Comparison of ENCODE assay signal across 9 cellular contexts in genomic region chr7:116588641-116589594, GRCh38.
DNase-seq lines count a peak whose midpoint lies in the region; ATAC-seq and TF ChIP-seq lines count a peak whose summit lies in the region.
"Had no signal": no experiment of that assay in that cellular context is flagged by ENCODE, and none has a peak within 500 bp of the region (broad histone marks: within the 10 kb centered on the region; RNA-seq: fewer than 3 reads in every experiment).

No MANE protein-coding gene starts in this region.

- H3K27me3 ChIP-seq in OCI-LY3 (ENCODE audit: low read depth, low read length), result no peaks in the 10 kb centered on the region

- no peak overlapping the region for H2AFZ ChIP-seq in OCI-LY3 (ENCODE audit: low read depth, low read length)

- intact Hi-C loops in activated CD4-positive, alpha-beta T cell treated with anti-CD3 and anti-CD28 coated beads for 36 hours (cut with DNase I, micrococcal nuclease), result loop anchor here (1.0 to 5.0 kb wide), 8 partner anchors 62 to 451 kb away; partner anchors contain the start of gene CAV1 (in 1 of the 2)

- ATAC-seq in activated CD4-positive, alpha-beta T cell treated with anti-CD3 and anti-CD28 coated beads for 36 hours, result peak; percentile 13
- peak; percentile 40 for ATAC-seq in HG03354 (IDR thresholded peaks at IDR 0.05; ENCODE audit: poor library complexity, severe bottlenecking, unreplicated experiment)
- ATAC-seq in GM18907 (IDR thresholded peaks at IDR 0.05; ENCODE audit: unreplicated experiment), result no peak

- H3K4me1 ChIP-seq in OCI-LY3 (ENCODE audit: low read length), result peaks cover 44% of the 10 kb centered on the region

- H3K36me3 ChIP-seq in OCI-LY3 (replicated peaks; ENCODE audit: low read depth, low read length), result no peaks in the 10 kb centered on the region

- H3K27me3 Mint-ChIP-seq in activated CD4-positive, alpha-beta T cell treated with anti-CD3 and anti-CD28 coated beads for 36 hours, result peaks cover 18% of the 10 kb centered on the region

- peak overlapping the region; percentile 23; the same call in 1 of the 2 replicates for H3K9ac ChIP-seq in OCI-LY3 (ENCODE audit: low read length)

- H3K4me1 Mint-ChIP-seq in activated CD4-positive, alpha-beta T cell treated with anti-CD3 and anti-CD28 coated beads for 36 hours, result peaks cover 24% of the 10 kb centered on the region

- peak overlapping the region; percentile 39 for H3K27ac ChIP-seq in OCI-LY3 (ENCODE audit: low read length)

- H3K4me3 ChIP-seq in OCI-LY3 (ENCODE audit: low read length), result no peak overlapping the region; the same call in 1 of the 2 replicates
- H3K4me3 ChIP-seq in choroid plexus epithelial cell (ENCODE audit: low read depth, low read length), result no peak overlapping the region

- H3K27ac Mint-ChIP-seq in activated CD4-positive, alpha-beta T cell treated with anti-CD3 and anti-CD28 coated beads for 36 hours, result peak overlapping the region; percentile 39
- H3K27ac Mint-ChIP-seq: dendritic cell treated with granulocyte-macrophage colony-stimulating factor and Interleukin-4, amounts not matched to agents 40 ng/mL and 50 ng/mL, for 4 days had no signal

- no peaks in the 10 kb centered on the region for H3K9me3 ChIP-seq in OCI-LY3 (ENCODE audit: insufficient read depth, low read length)

- POLR2A ChIA-PET in activated CD4-positive, alpha-beta T cell treated with anti-CD3 and anti-CD28 coated beads for 36 hours (lab: Charles Lee), result no interaction called here

- H3K79me2 ChIP-seq in OCI-LY3 (ENCODE audit: low read length), result no peaks in the 10 kb centered on the region

- no peaks in the 10 kb centered on the region for H3K9me3 Mint-ChIP-seq in activated CD4-positive, alpha-beta T cell treated with anti-CD3 and anti-CD28 coated beads for 36 hours (ENCODE audit: low read depth)
- H3K9me3 Mint-ChIP-seq: dendritic cell treated with granulocyte-macrophage colony-stimulating factor and Interleukin-4, amounts not matched to agents 40 ng/mL and 50 ng/mL, for 4 days had no signal

- H3K36me3 Mint-ChIP-seq in activated CD4-positive, alpha-beta T cell treated with anti-CD3 and anti-CD28 coated beads for 36 hours (ENCODE audit: low read depth), result no peaks in the 10 kb centered on the region

- peak overlapping the region; percentile 59 for H3K4me2 ChIP-seq in OCI-LY3 (ENCODE audit: low read length)

- CTCF ChIA-PET in activated CD4-positive, alpha-beta T cell treated with anti-CD3 and anti-CD28 coated beads for 36 hours (lab: Charles Lee), result interaction anchor here (0.5 to 1.7 kb wide), 27 partner anchors 10 to 446 kb away, joined by 3 to 40 read pairs (median 3); no protein-coding TSS in a partner anchor

- no peaks in the 10 kb centered on the region for H4K20me1 ChIP-seq in OCI-LY3 (ENCODE audit: insufficient read depth, low read length)

- DNase-seq in activated CD4-positive, alpha-beta T cell treated with anti-CD3 and anti-CD28 coated beads for 36 hours, result no peak
- DNase-seq in activated CD4-positive, alpha-beta T cell treated with anti-CD3 and anti-CD28 coated beads for 1 hour, result no peak
- DNase-seq in choroid plexus epithelial cell (ENCODE audit: low read depth), result peak; percentile 83
- peak; percentile 70 to 80 for DNase-seq in lung microvascular endothelial cell (ENCODE audit: low read depth in 2 of 2)
- no peak for DNase-seq in NCI-H187 (lab: John Stamatoyannopoulos, UW)

- TF ChIP-seq CTCF in OCI-LY3 (IDR thresholded peaks at IDR 0.05; ENCODE audit: low read depth, low read length) (peak; percentile 82), choroid plexus epithelial cell (conservative IDR thresholded peaks at IDR 0.05; ENCODE audit: low read depth, low read length) (peak; percentile 52)

- no peak overlapping the region for H3K4me3 Mint-ChIP-seq in activated CD4-positive, alpha-beta T cell treated with anti-CD3 and anti-CD28 coated beads for 36 hours
- H3K4me3 Mint-ChIP-seq: dendritic cell treated with granulocyte-macrophage colony-stimulating factor and Interleukin-4, amounts not matched to agents 40 ng/mL and 50 ng/mL, for 4 days had no signal

Comparison
In these comparisons a context has a peak if more than half of its experiments do, and no peak if none do; other contexts are left out.
1. DNase-seq: peak in choroid plexus epithelial cell (single experiment) and lung microvascular endothelial cell (2 of 2); none in activated CD4-positive, alpha-beta T cell treated with anti-CD3 and anti-CD28 coated beads for 36 hours (single experiment), activated CD4-positive, alpha-beta T cell treated with anti-CD3 and anti-CD28 coated beads for 1 hour (single experiment) and NCI-H187 (0 of 2).